Comparison of ENCODE assay signal across 14 cellular contexts in the genomic region with DNA sequence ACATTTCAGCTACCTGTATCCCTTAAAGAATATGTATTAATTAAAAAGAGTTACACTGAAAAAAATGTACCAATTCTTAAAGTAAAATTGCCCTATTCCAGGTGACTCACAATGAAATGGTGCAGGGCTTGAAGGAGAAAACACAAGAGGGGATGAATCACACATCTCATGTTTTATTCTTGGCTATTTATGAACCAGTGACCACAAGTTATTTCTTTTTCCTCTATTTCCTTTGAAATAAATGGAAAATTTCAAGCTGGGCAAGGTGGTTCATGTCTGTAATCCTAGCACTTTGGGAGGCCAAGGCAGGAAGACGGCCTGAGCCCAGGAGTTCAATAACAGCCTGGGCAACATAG.
DNase-seq lines count a peak whose midpoint lies in the region; ATAC-seq and TF ChIP-seq lines count a peak whose summit lies in the region.
"Had no signal": no experiment of that assay in that cellular context is flagged by ENCODE, and none has a peak within 500 bp of the region (broad histone marks: within the 10 kb centered on the region; RNA-seq: fewer than 3 reads in every experiment).

No MANE protein-coding gene starts in this region.

- WGBS in endodermal cell (ENCODE audit: insufficient coverage in 1 of 2, insufficient read length in 1 of 2), 2 experiments = 100% methylated on average over 1 of the region's 1 CpG; no CpG with 5 or more reads in 1 of the 2 experiments

- POLR2A ChIA-PET in Panc1 (lab: Charles Lee) = no interaction called here
- POLR2A ChIA-PET in activated CD4-positive, alpha-beta memory T cell treated with anti-CD3 and anti-CD28 coated beads for 36 hours (lab: Charles Lee) = interaction anchor here (0.6 kb wide), 1 partner anchor 107 kb away, joined by 3 read pairs; no protein-coding TSS in a partner anchor

- peak overlapping the region; percentile 36 for H3K27ac Mint-ChIP-seq in activated naive CD4-positive, alpha-beta T cell treated with anti-CD3 and anti-CD28 coated beads for 36 hours
- no peak overlapping the region for H3K27ac Mint-ChIP-seq in activated naive CD4-positive, alpha-beta T cell treated with anti-CD3 and anti-CD28 coated beads, Interleukin-2, amount 10 ng/mL, durations not matched to agents 7 days and 5 days
- no peak overlapping the region for H3K27ac Mint-ChIP-seq in endodermal cell
- H3K27ac Mint-ChIP-seq in activated CD4-positive, alpha-beta memory T cell treated with anti-CD3 and anti-CD28 coated beads for 36 hours = no peak overlapping the region
- H3K27ac Mint-ChIP-seq: natural killer cell treated with Interleukin-12 subunit alpha and Interleukin-12 subunit beta and Interleukin-15 and Interleukin-18, amount 100 ng/mL, for 72 hours had no signal

- no peaks in the 10 kb centered on the region for H3K36me3 Mint-ChIP-seq in activated naive CD4-positive, alpha-beta T cell treated with anti-CD3 and anti-CD28 coated beads for 36 hours (ENCODE audit: low read depth)
- H3K36me3 Mint-ChIP-seq in activated naive CD4-positive, alpha-beta T cell treated with anti-CD3 and anti-CD28 coated beads, Interleukin-2, amount 10 ng/mL, durations not matched to agents 7 days and 5 days = peaks cover 13% of the 10 kb centered on the region
- H3K36me3 Mint-ChIP-seq in endodermal cell (ENCODE audit: low read depth) = peaks cover 7% of the 10 kb centered on the region
- H3K36me3 Mint-ChIP-seq in activated CD4-positive, alpha-beta memory T cell treated with anti-CD3 and anti-CD28 coated beads for 36 hours = no peaks in the 10 kb centered on the region
- H3K36me3 Mint-ChIP-seq: natural killer cell treated with Interleukin-12 subunit alpha and Interleukin-12 subunit beta and Interleukin-15 and Interleukin-18, amount 100 ng/mL, for 72 hours had no signal

- H3K4me3 ChIP-seq in Panc1 (ENCODE audit: low read depth in 2 of 2, low read length in 2 of 2) = no peak overlapping the region
- no peak overlapping the region for H3K4me3 ChIP-seq in endodermal cell (ENCODE audit: low read length)

- CTCF ChIA-PET in activated naive CD4-positive, alpha-beta T cell treated with anti-CD3 and anti-CD28 coated beads for 36 hours (lab: Charles Lee) = no interaction called here
- CTCF ChIA-PET in activated naive CD4-positive, alpha-beta T cell treated with anti-CD3 and anti-CD28 coated beads, Interleukin-2, amount 10 ng/mL, durations not matched to agents 7 days and 5 days (lab: Charles Lee) = no interaction called here
- CTCF ChIA-PET in Panc1 (lab: Charles Lee) = no interaction called here
- CTCF ChIA-PET in activated CD4-positive, alpha-beta memory T cell treated with anti-CD3 and anti-CD28 coated beads for 36 hours (lab: Charles Lee) = interaction anchor here (2.5 kb wide), 1 partner anchor 21 kb away, joined by 6 read pairs; no protein-coding TSS in a partner anchor

- H3K36me3 ChIP-seq in Panc1 (ENCODE audit: control insufficient read depth, insufficient read depth, low read length) (no peaks in the 10 kb centered on the region), endodermal cell (ENCODE audit: control insufficient read depth, insufficient read depth, low read length) (no peaks in the 10 kb centered on the region)

- H3K4me1 Mint-ChIP-seq in activated naive CD4-positive, alpha-beta T cell treated with anti-CD3 and anti-CD28 coated beads for 36 hours (ENCODE audit: low read depth) = peaks cover 47% of the 10 kb centered on the region
- H3K4me1 Mint-ChIP-seq in activated naive CD4-positive, alpha-beta T cell treated with anti-CD3 and anti-CD28 coated beads, Interleukin-2, amount 10 ng/mL, durations not matched to agents 7 days and 5 days = peaks cover 44% of the 10 kb centered on the region
- peaks cover 13% of the 10 kb centered on the region for H3K4me1 Mint-ChIP-seq in endodermal cell
- peaks cover 48% of the 10 kb centered on the region for H3K4me1 Mint-ChIP-seq in activated CD4-positive, alpha-beta memory T cell treated with anti-CD3 and anti-CD28 coated beads for 36 hours (ENCODE audit: low read depth)

- H3K27me3 ChIP-seq in Panc1 (ENCODE audit: control insufficient read depth, insufficient read depth, low read length) = no peaks in the 10 kb centered on the region
- no peaks in the 10 kb centered on the region for H3K27me3 ChIP-seq in endodermal cell (ENCODE audit: control insufficient read depth, insufficient read depth, low read length, poor library complexity, severe bottlenecking)

- no peak overlapping the region for H3K4me3 Mint-ChIP-seq in activated naive CD4-positive, alpha-beta T cell treated with anti-CD3 and anti-CD28 coated beads for 36 hours
- H3K4me3 Mint-ChIP-seq in activated naive CD4-positive, alpha-beta T cell treated with anti-CD3 and anti-CD28 coated beads, Interleukin-2, amount 10 ng/mL, durations not matched to agents 7 days and 5 days = no peak overlapping the region
- no peak overlapping the region for H3K4me3 Mint-ChIP-seq in endodermal cell
- no peak overlapping the region for H3K4me3 Mint-ChIP-seq in activated CD4-positive, alpha-beta memory T cell treated with anti-CD3 and anti-CD28 coated beads for 36 hours
- H3K4me3 Mint-ChIP-seq: natural killer cell treated with Interleukin-12 subunit alpha and Interleukin-12 subunit beta and Interleukin-15 and Interleukin-18, amount 100 ng/mL, for 72 hours had no signal

- no peak overlapping the region for H3K9ac ChIP-seq in endodermal cell (ENCODE audit: extremely low read depth, low read length, poor library complexity, severe bottlenecking)

- ATAC-seq in Panc1 = no peak
- ATAC-seq: natural killer cell treated with Interleukin-12 subunit alpha and Interleukin-12 subunit beta and Interleukin-15 and Interleukin-18, amount 100 ng/mL, for 72 hours had no signal

- H3K9me3 ChIP-seq in Panc1 (ENCODE audit: control insufficient read depth, insufficient read depth, low read depth, low read length) (no peaks in the 10 kb centered on the region), endodermal cell (ENCODE audit: control insufficient read depth, low read length) (no peaks in the 10 kb centered on the region)

- no peak for DNase-seq in activated naive CD4-positive, alpha-beta T cell treated with anti-CD3 and anti-CD28 coated beads for 36 hours
- no peak for DNase-seq in activated naive CD4-positive, alpha-beta T cell treated with anti-CD3 and anti-CD28 coated beads, Interleukin-2, amount 10 ng/mL, durations not matched to agents 7 days and 5 days
- peak; percentile 43 for DNase-seq in Panc1 (ENCODE audit: low read depth, low spot score)
- peak; percentile 49 for DNase-seq in fibroblast of gingiva (ENCODE audit: low read depth)
- peak; percentile 82 for DNase-seq in stromal cell of bone marrow (ENCODE audit: low read depth)
- DNase-seq in endodermal cell = no peak
- no peak for DNase-seq in NCI-H69 (lab: John Stamatoyannopoulos, UW)
- no peak for DNase-seq in activated CD4-positive, alpha-beta memory T cell treated with anti-CD3 and anti-CD28 coated beads for 36 hours
- DNase-seq: activated CD4-positive, alpha-beta T cell treated with anti-CD3 and anti-CD28 coated beads for 48 hours; anterior cingulate cortex; NCI-H1694; SHP77; stimulated activated CD4-positive, alpha-beta T cell treated with anti-CD3 and anti-CD28 coated beads, Interleukin-4, amount 100 ng/mL, for 1 hour had no signal

- peaks cover 9% of the 10 kb centered on the region; the same call in 1 of the 2 replicates for H3K4me1 ChIP-seq in Panc1 (ENCODE audit: control insufficient read depth, insufficient read depth, low read length)
- no peaks in the 10 kb centered on the region for H3K4me1 ChIP-seq in endodermal cell (ENCODE audit: control insufficient read depth, insufficient read depth, low read length)

- no peaks in the 10 kb centered on the region for H3K27me3 Mint-ChIP-seq in activated naive CD4-positive, alpha-beta T cell treated with anti-CD3 and anti-CD28 coated beads for 36 hours (ENCODE audit: low read depth)
- H3K27me3 Mint-ChIP-seq in activated naive CD4-positive, alpha-beta T cell treated with anti-CD3 and anti-CD28 coated beads, Interleukin-2, amount 10 ng/mL, durations not matched to agents 7 days and 5 days = no peaks in the 10 kb centered on the region
- no peaks in the 10 kb centered on the region for H3K27me3 Mint-ChIP-seq in endodermal cell (ENCODE audit: insufficient read depth)
- H3K27me3 Mint-ChIP-seq in activated CD4-positive, alpha-beta memory T cell treated with anti-CD3 and anti-CD28 coated beads for 36 hours = no peaks in the 10 kb centered on the region
- H3K27me3 Mint-ChIP-seq: natural killer cell treated with Interleukin-12 subunit alpha and Interleukin-12 subunit beta and Interleukin-15 and Interleukin-18, amount 100 ng/mL, for 72 hours had no signal

- in situ Hi-C loops in Panc1 (cut with HindIII; ENCODE audit: low pct_unique_long_range_greater_than_20kb, low sequenced_read_pairs) = no loop called here

- TF ChIP-seq CTCF in Panc1 (IDR thresholded peaks at IDR 0.05) (no peak), endodermal cell (conservative IDR thresholded peaks at IDR 0.05) (no peak)

- no TSS peak for BruUV-seq in Panc1 (replicated peaks; lab: Mats Ljungman, UMichigan)

- intact Hi-C loops in activated naive CD4-positive, alpha-beta T cell treated with anti-CD3 and anti-CD28 coated beads for 36 hours (cut with micrococcal nuclease) = loop anchor here (2.0 kb wide), 1 partner anchor 105 kb away; no protein-coding TSS in a partner anchor
- intact Hi-C loops in Panc1 (cut with micrococcal nuclease; ENCODE audit: unreplicated experiment) = no loop called here
- intact Hi-C loops in activated CD4-positive, alpha-beta memory T cell treated with anti-CD3 and anti-CD28 coated beads for 36 hours (cut with micrococcal nuclease) = loop anchor here (10.0 kb wide), 1 partner anchor 59 kb away; no protein-coding TSS in a partner anchor

- H3K9me3 Mint-ChIP-seq in activated naive CD4-positive, alpha-beta T cell treated with anti-CD3 and anti-CD28 coated beads for 36 hours = no peaks in the 10 kb centered on the region
- H3K9me3 Mint-ChIP-seq in activated naive CD4-positive, alpha-beta T cell treated with anti-CD3 and anti-CD28 coated beads, Interleukin-2, amount 10 ng/mL, durations not matched to agents 7 days and 5 days = no peaks in the 10 kb centered on the region
- H3K9me3 Mint-ChIP-seq in endodermal cell = no peaks in the 10 kb centered on the region
- H3K9me3 Mint-ChIP-seq in activated CD4-positive, alpha-beta memory T cell treated with anti-CD3 and anti-CD28 coated beads for 36 hours = no peaks in the 10 kb centered on the region
- H3K9me3 Mint-ChIP-seq: natural killer cell treated with Interleukin-12 subunit alpha and Interleukin-12 subunit beta and Interleukin-15 and Interleukin-18, amount 100 ng/mL, for 72 hours had no signal

- no peak overlapping the region for H3K27ac ChIP-seq in Panc1 (ENCODE audit: low read length)
- H3K27ac ChIP-seq in endodermal cell (ENCODE audit: low read depth, low read length) = no peak overlapping the region

Comparison
In these comparisons a context has a peak if more than half of its experiments do, and no peak if none do; other contexts are left out.
1. DNase-seq: peak in Panc1 (single experiment), fibroblast of gingiva (single experiment) and stromal cell of bone marrow (single experiment); none in activated naive CD4-positive, alpha-beta T cell treated with anti-CD3 and anti-CD28 coated beads for 36 hours (single experiment), activated naive CD4-positive, alpha-beta T cell treated with anti-CD3 and anti-CD28 coated beads, Interleukin-2, amount 10 ng/mL, durations not matched to agents 7 days and 5 days (single experiment), endodermal cell (single experiment), NCI-H69 (single experiment) and activated CD4-positive, alpha-beta memory T cell treated with anti-CD3 and anti-CD28 coated beads for 36 hours (single experiment).